ENCODE assay signal across 24 cellular contexts in the genomic region with DNA sequence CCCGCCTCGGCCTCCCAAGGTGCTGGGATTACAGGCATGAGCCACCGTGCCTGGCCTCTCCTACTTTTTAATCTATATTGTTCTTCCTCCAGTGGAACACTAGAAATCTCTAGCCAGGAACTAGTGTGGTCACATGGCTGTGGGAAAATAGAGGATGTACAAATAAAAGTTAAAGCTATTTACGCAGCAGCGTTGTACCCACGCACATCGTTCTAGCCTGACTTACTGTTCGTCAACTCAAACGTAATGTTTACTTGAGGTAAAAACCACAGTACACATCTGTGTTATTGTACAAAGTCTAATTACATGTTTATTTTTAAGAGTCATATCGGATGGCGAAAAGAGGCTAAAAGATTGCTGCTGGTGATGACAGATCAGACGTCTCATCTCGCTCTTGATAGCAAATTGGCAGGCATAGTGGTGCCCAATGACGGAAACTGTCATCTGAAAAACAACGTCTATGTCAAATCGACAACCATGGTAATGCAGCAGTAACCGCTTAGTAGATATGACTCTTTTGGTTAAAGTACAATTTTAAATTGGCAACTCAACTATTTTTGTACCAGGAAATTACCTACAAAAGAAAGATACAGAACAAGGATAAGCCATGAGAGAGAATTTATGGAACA. TPM values are rescaled to one million over a fixed set of nuclear protein-coding genes. Genes with fewer than 3 reads are reported as not detected.
A peak's percentile ranks its signal among the peaks of the same experiment; 100 is the strongest.
DNase-seq lines count a peak whose midpoint lies in the region; ATAC-seq, FAIRE-seq and TF ChIP-seq lines count a peak whose summit lies in the region.
"Had no signal": no experiment of that assay in that cellular context is flagged by ENCODE, and none has a peak within 500 bp of the region (broad histone marks: within the 10 kb centered on the region; RNA-seq: fewer than 3 reads in every experiment).

No MANE protein-coding gene starts in this region.

- H3K27ac ChIP-seq in K562 (ENCODE audit: extremely low read depth, low read depth, low read length) (no peak overlapping the region), GM23338 (ENCODE audit: low read depth) (no peak overlapping the region)
- H3K27ac ChIP-seq: 22Rv1; A549; BLaER1 treated with 17β-estradiol and CSF1 and Interleukin-3, amounts not matched to agents 10 nM and 100 nM; C4-2B had no signal

- peak; percentile 85 for DNase-seq in H4 (ENCODE audit: low spot score)
- no peak for DNase-seq in K562 (ENCODE audit: extremely low read depth in 1 of 4, low spot score in 3 of 4)
- peak; percentile 65 for DNase-seq in fibroblast of peridontal ligament (ENCODE audit: extremely low read depth)
- DNase-seq in NCI-H748 treated with DMSO at 0.1 percent for 48 hours (lab: John Stamatoyannopoulos, UW), result no peak
- DNase-seq in GM23338 (ENCODE audit: low spot score), result no peak
- no peak for DNase-seq in HUDEP-2 (lab: John Stamatoyannopoulos, UW; ENCODE audit: unreplicated experiment in 76 of 76)
- DNase-seq: AML-193; Caco-2; Calu3; CD4-positive, alpha-beta T cell; CD8-positive, alpha-beta T cell; DND-41; EL; GDM1 had no signal

- POLR2A ChIA-PET in K562 (lab: Yijun Ruan, JAX), result no interaction called here

- no peak for TF ChIP-seq POLR2A in K562 (conservative IDR thresholded peaks at IDR 0.05)

- no TSS peak for BruUV-seq in K562 (replicated peaks; lab: Mats Ljungman, UMichigan)

- no peak overlapping the region for H3K9ac ChIP-seq in K562 (ENCODE audit: insufficient read depth in 1 of 2, low read depth in 2 of 2, low read length in 2 of 2)
- H3K9ac ChIP-seq: BLaER1 treated with 17β-estradiol and CSF1 and Interleukin-3, amounts not matched to agents 10 nM and 100 nM had no signal

- no peaks in the 10 kb centered on the region for H3K9me3 ChIP-seq in K562 (replicated peaks; ENCODE audit: control insufficient read depth, insufficient read depth, low read depth, low read length)
- H3K9me3 ChIP-seq: A549; BLaER1 treated with 17β-estradiol and CSF1 and Interleukin-3, amounts not matched to agents 10 nM and 100 nM; Caco-2 had no signal

- ATAC-seq in K562 (no peak), GM23338 (no peak)
- ATAC-seq: A549; CD8-positive, alpha-beta T cell; GM12878 had no signal

- intact Hi-C loops in K562 (cut with micrococcal nuclease), result no loop called here

- no peak overlapping the region for H3K27ac Mint-ChIP-seq in GM23338
- H3K27ac Mint-ChIP-seq: B cell; CD4-positive, alpha-beta T cell; CD8-positive, alpha-beta T cell had no signal

- H3K27me3 ChIP-seq in K562 (ENCODE audit: control insufficient read depth in 2 of 2, insufficient read depth in 2 of 2, low read length in 2 of 2) (no peaks in the 10 kb centered on the region), GM23338 (ENCODE audit: insufficient read depth) (no peaks in the 10 kb centered on the region)
- H3K27me3 ChIP-seq: BLaER1 treated with 17β-estradiol and CSF1 and Interleukin-3, amounts not matched to agents 10 nM and 100 nM had no signal

- H3K4me1 ChIP-seq in K562 (replicated peaks in 1 of 2; ENCODE audit: control insufficient read depth in 2 of 2, insufficient read depth in 2 of 2, low read length in 2 of 2) (no peaks in the 10 kb centered on the region; a peak in 1 of 5 replicates), GM23338 (ENCODE audit: insufficient read depth) (no peaks in the 10 kb centered on the region)
- H3K4me1 ChIP-seq: A549; BLaER1 treated with 17β-estradiol and CSF1 and Interleukin-3, amounts not matched to agents 10 nM and 100 nM; Caco-2 had no signal

- 4% methylated on average over 17 of the region's 17 CpGs for WGBS in K562 (ENCODE audit: insufficient coverage, low coverage, missing lambda C conversion rate)

- H3K4me3 ChIP-seq in K562, result no peak overlapping the region
- H3K4me3 ChIP-seq in GM23338, result no peak overlapping the region
- H3K4me3 ChIP-seq: A549; BLaER1 treated with 17β-estradiol and CSF1 and Interleukin-3, amounts not matched to agents 10 nM and 100 nM; GM12878 had no signal

- no peak for TF ChIP-seq EP300 in K562 (IDR thresholded peaks at IDR 0.05; ENCODE audit: low read length)

- no peaks in the 10 kb centered on the region for H3K4me1 Mint-ChIP-seq in GM23338
- H3K4me1 Mint-ChIP-seq: B cell had no signal

- H3K27me3 Mint-ChIP-seq in GM23338 (ENCODE audit: insufficient read depth, low read depth, poor library complexity), result peaks cover 2% of the 10 kb centered on the region
- H3K27me3 Mint-ChIP-seq: B cell had no signal

- in situ Hi-C loops in K562 (cut with MboI), result no loop called here

- TF ChIP-seq CTCF in K562 (IDR thresholded peaks at IDR 0.05 in 2 of 3, conservative IDR thresholded peaks at IDR 0.05 in 1 of 3; ENCODE audit: insufficient read depth in 2 of 3, low read depth in 1 of 3, low read length in 3 of 3) (no peak), GM23338 (conservative IDR thresholded peaks at IDR 0.05; ENCODE audit: low read depth in 2 of 2) (no peak)

- H3K4me2 ChIP-seq in K562 (ENCODE audit: insufficient read depth, low read length) (no peak overlapping the region), GM23338 (no peak overlapping the region)
- H3K4me2 ChIP-seq: A549; BLaER1 treated with 17β-estradiol and CSF1 and Interleukin-3, amounts not matched to agents 10 nM and 100 nM had no signal

- no peak overlapping the region for H3K4me3 Mint-ChIP-seq in GM23338
- H3K4me3 Mint-ChIP-seq: B cell; CD4-positive, alpha-beta T cell; CD8-positive, alpha-beta T cell had no signal

- H3K79me2 ChIP-seq in K562 (ENCODE audit: control insufficient read depth, insufficient read depth, low read length) (no peaks in the 10 kb centered on the region), GM23338 (replicated peaks; ENCODE audit: insufficient read depth) (no peaks in the 10 kb centered on the region)

- H3F3A ChIP-seq in GM23338 (replicated peaks; ENCODE audit: low read depth), result no peaks in the 10 kb centered on the region

- H4K20me1 ChIP-seq in K562 (replicated peaks; ENCODE audit: control insufficient read depth, insufficient read depth, low read length) (no peaks in the 10 kb centered on the region), GM23338 (replicated peaks; ENCODE audit: insufficient read depth) (no peaks in the 10 kb centered on the region)
- H4K20me1 ChIP-seq: BLaER1 treated with 17β-estradiol and CSF1 and Interleukin-3, amounts not matched to agents 10 nM and 100 nM had no signal

- no peak for TF ChIP-seq RAD21 in K562 (CRISPR knock-in tag; conservative IDR thresholded peaks at IDR 0.05 in 1 of 2, IDR thresholded peaks at IDR 0.05 in 1 of 2)

- H3K9me2 ChIP-seq in GM23338 (ENCODE audit: insufficient read depth), result no peaks in the 10 kb centered on the region

- H3K36me3 ChIP-seq in K562 (ENCODE audit: control insufficient read depth, insufficient read depth, low read length) (no peaks in the 10 kb centered on the region), GM23338 (ENCODE audit: insufficient read depth) (no peaks in the 10 kb centered on the region; the same call in 1 of the 2 replicates)
- H3K36me3 ChIP-seq: BLaER1 treated with 17β-estradiol and CSF1 and Interleukin-3, amounts not matched to agents 10 nM and 100 nM had no signal

- H3K9me3 Mint-ChIP-seq in GM23338, result no peaks in the 10 kb centered on the region
- H3K9me3 Mint-ChIP-seq: CD4-positive, alpha-beta T cell; CD8-positive, alpha-beta T cell had no signal

- no peak for FAIRE-seq in K562 (lab: Jason Lieb, UNC)
- FAIRE-seq: A549, D721Med, GM12878, GM12892, GM18507 had no signal

- H2AFZ ChIP-seq in K562 (ENCODE audit: low read depth, low read length), result 0 out of 2 replicates have a peak overlapping the region, but pooled peaks have one; percentile 20
- H2AFZ ChIP-seq in GM23338, result no peak overlapping the region

- H3K9me1 ChIP-seq in K562 (ENCODE audit: control insufficient read depth, insufficient read depth, low read length), result no peaks in the 10 kb centered on the region

- CTCF ChIA-PET in K562 (lab: Yijun Ruan, JAX; ENCODE audit: low intra/inter-chr PET ratio), result no interaction called here

- H3K36me3 Mint-ChIP-seq in GM23338 (ENCODE audit: low read depth), result peaks cover 6% of the 10 kb centered on the region; the same call in 2 of the 3 replicates
- H3K36me3 Mint-ChIP-seq: CD8-positive, alpha-beta T cell had no signal

TF ChIP-seq in K562, 482 proteins besides CTCF, POLR2A, EP300 and RAD21 (continues in another document):
- TF ChIP-seq, protein P1, sequence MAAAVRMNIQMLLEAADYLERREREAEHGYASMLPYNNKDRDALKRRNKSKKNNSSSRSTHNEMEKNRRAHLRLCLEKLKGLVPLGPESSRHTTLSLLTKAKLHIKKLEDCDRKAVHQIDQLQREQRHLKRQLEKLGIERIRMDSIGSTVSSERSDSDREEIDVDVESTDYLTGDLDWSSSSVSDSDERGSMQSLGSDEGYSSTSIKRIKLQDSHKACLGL (CRISPR knock-in tag; IDR thresholded peaks at IDR 0.05; ENCODE audit: borderline replicate concordance, poor library complexity, severe bottlenecking), result no peak

TF ChIP-seq in GM23338, 12 proteins besides CTCF, POLR2A, EP300 and RAD21:
- TF ChIP-seq JUNB (IDR thresholded peaks at IDR 0.05; ENCODE audit: unreplicated experiment), result no peak
- TF ChIP-seq ZNF114 (CRISPR knock-in tag; IDR thresholded peaks at IDR 0.05), result no peak
- TF ChIP-seq EZH2phosphoT487 (IDR thresholded peaks at IDR 0.05; ENCODE audit: unreplicated experiment), result no peak
- TF ChIP-seq CREB1 (CRISPR knock-in tag; IDR thresholded peaks at IDR 0.05; ENCODE audit: low read depth), result no peak

RNA-seq across cellular contexts. Expression of a gene that starts 50.8 kb away (rescaled TPM):
- 83.5 and 107 TPM in 2 replicates for total RNA-seq in H4 (2014; rRNA removed; shearing (Covaris generic))
- 0.14 TPM in 1 of 2 replicates, not detected in the other for total RNA-seq in K562 (2011; cell fraction: chromatin; rRNA removed; ENCODE audit: low replicate concordance)
- not detected in 2 replicates for total RNA-seq in K562 (2011; cell fraction: nucleolus; rRNA removed)
- total RNA-seq in K562 (2011; cell fraction: nucleoplasm; rRNA removed), result 0.15 TPM in 1 of 2 replicates, not detected in the other
- total RNA-seq in K562 (2014; rRNA removed), result under 0.01 and 0.04 TPM in 2 replicates
- total RNA-seq in K562 (2014; rRNA removed; fragmentation: Illumina TruSeq; extraction: Trizol), result not detected in 2 replicates
- not detected in 2 replicates for total RNA-seq in K562 (2015; rRNA removed; fragmentation: Illumina TruSeq; extraction: Trizol)
- total RNA-seq in K562 (2021), result 0.02 and 0.04 TPM in 2 replicates
- polyA plus RNA-seq in K562 (2011; rRNA removed), result 0.01 and 0.03 TPM in 2 replicates
- polyA plus RNA-seq in K562 (2011; cell fraction: cytosol; rRNA removed), result 0.03 TPM in 1 of 2 replicates, not detected in the other
- polyA plus RNA-seq in K562 (2011; cell fraction: nucleus; rRNA removed), result 0.03 and 0.04 TPM in 2 replicates
- polyA plus RNA-seq in K562 (2012), result 0.04 TPM in 1 of 2 replicates, not detected in the other
- not detected in 2 replicates for polyA plus RNA-seq in K562 (2014; fragmentation: Illumina TruSeq; extraction: Trizol)
- polyA plus RNA-seq in K562 (2014; fragmentation: Nextera tagmentation; extraction: Ambion mirVana), result not detected
- polyA plus RNA-seq in K562 (2014; rRNA removed), result 0.04 TPM in 1 of 2 replicates, not detected in the other
- polyA minus RNA-seq in K562 (2011; rRNA and poly(A)+ RNA removed), result 0.04 and 0.06 TPM in 2 replicates
- polyA minus RNA-seq in K562 (2011; cell fraction: cytosol; rRNA and poly(A)+ RNA removed), result not detected in 2 replicates
- 0.13 and 0.22 TPM in 2 replicates for polyA minus RNA-seq in K562 (2011; cell fraction: nucleus; rRNA and poly(A)+ RNA removed)
- 3.0 and 3.5 TPM in 2 replicates for total RNA-seq in GM23338 (2014; rRNA removed; shearing (Covaris generic))
- polyA plus RNA-seq in GM23338 (2016; fragmentation: Nextera tagmentation; extraction: Ambion mirVana), result 0.71 and 0.77 TPM in 2 replicates
- total RNA-seq: CD4-positive, alpha-beta T cell; CD8-positive, alpha-beta T cell; G401 had no signal

Comparison
In these comparisons a context has a peak if more than half of its experiments do, and no peak if none do; other contexts are left out.
1. DNase-seq: peak in H4 (single experiment) and fibroblast of peridontal ligament (single experiment); none in K562 (0 of 4), NCI-H748 treated with DMSO at 0.1 percent for 48 hours (single experiment), GM23338 (single experiment) and HUDEP-2 (0 of 76).
2. RNA of a gene that starts 50.8 kb away (total RNA-seq): 83.5 to 107 TPM in H4; 3.0 to 3.5 TPM in GM23338 and under 0.01 to 0.15 TPM in K562; every median in the first group is over 10 times any median in the second.